ENCODE assay signal across 1 cellular context in genomic region chr7:27277628-27278027, GRCh38.
A peak's percentile ranks its signal among the peaks of the same experiment; 100 is the strongest.
TF ChIP-seq lines count a peak whose summit lies in the region.

No MANE protein-coding gene starts in this region.

TF ChIP-seq in liver, 16 proteins besides CTCF, POLR2A, EP300 and RAD21 (continued from another document):
- TF ChIP-seq REST (IDR thresholded peaks at IDR 0.05) (peak; percentile 46), GABPA (IDR thresholded peaks at IDR 0.05 in 1 of 2, conservative IDR thresholded peaks at IDR 0.05 in 1 of 2) (no peak), FOXA1 (IDR thresholded peaks at IDR 0.05) (no peak), RXRA (IDR thresholded peaks at IDR 0.05) (peak; percentile 81 to 92), JUND (IDR thresholded peaks at IDR 0.05) (peak; percentile 80 to 97), EGR1 (IDR thresholded peaks at IDR 0.05; ENCODE audit: low read depth in 2 of 2) (peak in 1 of 2 donors; percentile 7), SP1 (IDR thresholded peaks at IDR 0.05) (peak; percentile 82), MAX (IDR thresholded peaks at IDR 0.05) (peak; percentile 23), HNF4A (conservative IDR thresholded peaks at IDR 0.05) (peak; percentile 62 to 81), ATF3 (IDR thresholded peaks at IDR 0.05) (no peak)
